ENCODE assay signal across 9 cellular contexts in genomic region chr9:127793093-127793708, GRCh38. TPM values are rescaled to one million over a fixed set of nuclear protein-coding genes. Genes with fewer than 3 reads are reported as not detected.
DNase-seq lines count a peak whose midpoint lies in the region; ATAC-seq and TF ChIP-seq lines count a peak whose summit lies in the region.
"Had no signal": no experiment of that assay in that cellular context is flagged by ENCODE, and none has a peak within 500 bp of the region (broad histone marks: within the 10 kb centered on the region; RNA-seq: fewer than 3 reads in every experiment).

No MANE protein-coding gene starts in this region.

- H3K36me3 Mint-ChIP-seq in progenitor cell of endocrine pancreas (ENCODE audit: insufficient read depth), result peaks cover 15% of the 10 kb centered on the region

- DNase-seq in NCI-H2171 treated with DMSO at 0.1 percent for 48 hours (lab: John Stamatoyannopoulos, UW) (peak; percentile 89), dermis blood vessel endothelial cell (peak; percentile 58), progenitor cell of endocrine pancreas (ENCODE audit: low spot score, unreplicated experiment) (no peak), EL (no peak), NCI-H187 treated with DMSO at 0.1 percent for 48 hours (lab: John Stamatoyannopoulos, UW) (no peak)
- no peak for DNase-seq in activated CD4-positive, alpha-beta T cell treated with anti-CD3 and anti-CD28 coated beads, Interleukin-2, amount 50 U/mL, for 1 hour
- DNase-seq: brain microvascular endothelial cell, occipital lobe had no signal

- peak overlapping the region; percentile 62 for H3K27ac Mint-ChIP-seq in progenitor cell of endocrine pancreas

- no peak for ATAC-seq in GM18505 (IDR thresholded peaks at IDR 0.05; ENCODE audit: unreplicated experiment)

- H3K27me3 Mint-ChIP-seq in progenitor cell of endocrine pancreas, result no peaks in the 10 kb centered on the region

- no peak for TF ChIP-seq CTCF in progenitor cell of endocrine pancreas (IDR thresholded peaks at IDR 0.05; ENCODE audit: unreplicated experiment)

- H3K9me3 Mint-ChIP-seq in progenitor cell of endocrine pancreas (ENCODE audit: low read depth), result no peaks in the 10 kb centered on the region

- H3K4me1 Mint-ChIP-seq in progenitor cell of endocrine pancreas (ENCODE audit: low read depth), result peaks cover 15% of the 10 kb centered on the region

- H3K4me3 Mint-ChIP-seq in progenitor cell of endocrine pancreas (ENCODE audit: low read depth), result no peak overlapping the region

- TF ChIP-seq POLR2A in GM18505 (IDR thresholded peaks at IDR 0.05; ENCODE audit: borderline replicate concordance, extremely low read depth, insufficient read depth, insufficient read length), result peak; percentile 27

RNA-seq across cellular contexts. Expression of gene CDK9, which starts 7.4 kb away (rescaled TPM):
- total RNA-seq in dermis blood vessel endothelial cell (102 and 116 TPM in 2 replicates), progenitor cell of endocrine pancreas (90.9 and 100 TPM in 2 replicates)

RNA-seq across cellular contexts. Expression of gene FPGS, which starts 9.5 kb away (rescaled TPM):
- total RNA-seq in dermis blood vessel endothelial cell (64.2 and 93.8 TPM in 2 replicates), progenitor cell of endocrine pancreas (75.0 and 78.4 TPM in 2 replicates)

RNA-seq across cellular contexts. Expression of gene SH2D3C, which starts 14.7 kb away (rescaled TPM):
- total RNA-seq in dermis blood vessel endothelial cell (77.8 and 95.6 TPM in 2 replicates), progenitor cell of endocrine pancreas (2.0 and 2.6 TPM in 2 replicates)

RNA-seq across cellular contexts. Expression of gene TOR2A, which starts 58.1 kb away (rescaled TPM):
- total RNA-seq in dermis blood vessel endothelial cell (7.7 and 13.2 TPM in 2 replicates), progenitor cell of endocrine pancreas (21.8 and 24.2 TPM in 2 replicates)

Comparison
In these comparisons a context has a peak if more than half of its experiments do, and no peak if none do; other contexts are left out.
1. DNase-seq: peak in NCI-H2171 treated with DMSO at 0.1 percent for 48 hours (single experiment) and dermis blood vessel endothelial cell (single experiment); none in progenitor cell of endocrine pancreas (single experiment), EL (single experiment), NCI-H187 treated with DMSO at 0.1 percent for 48 hours (single experiment) and activated CD4-positive, alpha-beta T cell treated with anti-CD3 and anti-CD28 coated beads, Interleukin-2, amount 50 U/mL, for 1 hour (single experiment).
2. RNA of gene SH2D3C, which starts 14.7 kb away (total RNA-seq): 77.8 to 95.6 TPM in dermis blood vessel endothelial cell; 2.0 to 2.6 TPM in progenitor cell of endocrine pancreas; every median in the first group is over 10 times any median in the second.